1 cellular context compared by ENCODE assay signal in genomic region chr5:122485226-122485625, GRCh38.
TF ChIP-seq lines count a peak whose summit lies in the region.

No MANE protein-coding gene starts in this region.

TF ChIP-seq in H1, 55 proteins besides CTCF, POLR2A, EP300 and RAD21 (continued from another document):
- TF ChIP-seq SAP30 (IDR thresholded peaks at IDR 0.05; ENCODE audit: insufficient read depth, insufficient replicate concordance, low read length) (no peak), EZH2 (IDR thresholded peaks at IDR 0.05; ENCODE audit: low read depth, low read length, severe bottlenecking) (no peak), USF2 (IDR thresholded peaks at IDR 0.05; ENCODE audit: low read length) (no peak)
TF ChIP-seq in H1: peak in this region for 0.
